26 cellular contexts compared by ENCODE assay signal in genomic region chrX:17237146-17237545, GRCh38.
"Had no signal": no experiment of that assay in that cellular context is flagged by ENCODE, and none has a peak within 500 bp of the region (broad histone marks: within the 10 kb centered on the region; RNA-seq: fewer than 3 reads in every experiment).

No MANE protein-coding gene starts in this region.

- H3K79me2 ChIP-seq: hepatocyte had no signal

- H3K27ac ChIP-seq: heart right ventricle, hepatocyte, left ventricle myocardium inferior, ovary, skin epidermis, stomach, suprapubic skin, thoracic aorta, tibial artery, uterus had no signal

- H3K4me1 Mint-ChIP-seq: mesothelial cell of epicardium; naive thymus-derived CD4-positive, alpha-beta T cell; stimulated activated naive B cell treated with anti-CD40 and anti-IgM and Interleukin-4, amounts not matched to agents 10 μg/mL and 1 μg/mL and 100 μg/mL, for 72 hours had no signal

- H3K27me3 ChIP-seq: hepatocyte, ovary, stomach, suprapubic skin, tibial artery, uterus had no signal

- H3K4me3 Mint-ChIP-seq: mesothelial cell of epicardium; naive thymus-derived CD4-positive, alpha-beta T cell; natural killer cell treated with Interleukin-12 subunit alpha and Interleukin-12 subunit beta and Interleukin-15 and Interleukin-18, amount 100 ng/mL, for 72 hours; stimulated activated naive B cell treated with anti-CD40 and anti-IgM and Interleukin-4, amounts not matched to agents 10 μg/mL and 1 μg/mL and 100 μg/mL, for 72 hours; type B pancreatic cell had no signal

- H3K4me2 ChIP-seq: hepatocyte had no signal

- DNase-seq: heart right ventricle; kidney; left ventricle myocardium inferior; naive thymus-derived CD4-positive, alpha-beta T cell; ovary; retina; right cardiac atrium; stimulated activated CD4-positive, alpha-beta T cell treated with anti-CD3 and anti-CD28 coated beads, Interleukin-12 subunit alpha, Interleukin-12 subunit beta, amount 100 ng/mL, for 4 hours; stimulated activated CD4-positive, alpha-beta T cell treated with anti-CD3 and anti-CD28 coated beads, Interleukin-15, amount 100 ng/mL, for 24 hours; stimulated activated CD4-positive, alpha-beta T cell treated with anti-CD3 and anti-CD28 coated beads, Interleukin-2, amount 100 ng/mL, for 24 hours; stimulated activated CD4-positive, alpha-beta T cell treated with anti-CD3 and anti-CD28 coated beads, Interleukin-4, amount 100 ng/mL, for 1 hour; stimulated activated naive B cell treated with anti-CD40 and anti-IgM and Interleukin-4, amounts not matched to agents 10 μg/mL and 1 μg/mL and 100 μg/mL, for 72 hours; stimulated activated naive CD8-positive, alpha-beta T cell treated with anti-CD3 and anti-CD28 coated beads, Interleukin-15, Interleukin-2, amounts not matched to agents 100 U/mL and 50 U/mL, for 24 hours; stomach; tibial artery; uterus had no signal

- H2AFZ ChIP-seq: hepatocyte had no signal

- H3K36me3 Mint-ChIP-seq: mesothelial cell of epicardium; naive thymus-derived CD4-positive, alpha-beta T cell; natural killer cell treated with Interleukin-12 subunit alpha and Interleukin-12 subunit beta and Interleukin-15 and Interleukin-18, amount 100 ng/mL, for 72 hours; stimulated activated naive B cell treated with anti-CD40 and anti-IgM and Interleukin-4, amounts not matched to agents 10 μg/mL and 1 μg/mL and 100 μg/mL, for 72 hours; type B pancreatic cell had no signal

- ATAC-seq: heart right ventricle; naive thymus-derived CD4-positive, alpha-beta T cell; natural killer cell treated with Interleukin-12 subunit alpha and Interleukin-12 subunit beta and Interleukin-15 and Interleukin-18, amount 100 ng/mL, for 72 hours; right cardiac atrium; sciatic nerve; stimulated activated naive B cell treated with anti-CD40 and anti-IgM and Interleukin-4, amounts not matched to agents 10 μg/mL and 1 μg/mL and 100 μg/mL, for 72 hours; stimulated activated naive CD8-positive, alpha-beta T cell treated with anti-CD3 and anti-CD28 coated beads, Interleukin-15, Interleukin-2, amounts not matched to agents 100 U/mL and 50 U/mL, for 24 hours had no signal

- FAIRE-seq: kidney had no signal

- H3K27ac Mint-ChIP-seq: mesothelial cell of epicardium; naive thymus-derived CD4-positive, alpha-beta T cell; natural killer cell treated with Interleukin-12 subunit alpha and Interleukin-12 subunit beta and Interleukin-15 and Interleukin-18, amount 100 ng/mL, for 72 hours; progenitor cell of endocrine pancreas; stimulated activated naive B cell treated with anti-CD40 and anti-IgM and Interleukin-4, amounts not matched to agents 10 μg/mL and 1 μg/mL and 100 μg/mL, for 72 hours; type B pancreatic cell had no signal

- H3K36me3 ChIP-seq: heart right ventricle, left ventricle myocardium inferior, ovary, stomach, suprapubic skin, thoracic aorta, tibial artery, uterus had no signal

- H3K4me3 ChIP-seq: heart right ventricle, hepatocyte, left ventricle myocardium inferior, lung, ovary, skin epidermis, stomach, suprapubic skin, thoracic aorta, tibial artery, uterus had no signal

- H3K27me3 Mint-ChIP-seq: stimulated activated naive B cell treated with anti-CD40 and anti-IgM and Interleukin-4, amounts not matched to agents 10 μg/mL and 1 μg/mL and 100 μg/mL, for 72 hours had no signal

- H3K9me3 ChIP-seq: heart right ventricle, left ventricle myocardium inferior, ovary, stomach, suprapubic skin, thoracic aorta, tibial artery, uterus had no signal

- H3K4me1 ChIP-seq: heart right ventricle, left ventricle myocardium inferior, stomach, suprapubic skin, tibial artery, uterus had no signal

- H3K9me3 Mint-ChIP-seq: natural killer cell treated with Interleukin-12 subunit alpha and Interleukin-12 subunit beta and Interleukin-15 and Interleukin-18, amount 100 ng/mL, for 72 hours; stimulated activated naive B cell treated with anti-CD40 and anti-IgM and Interleukin-4, amounts not matched to agents 10 μg/mL and 1 μg/mL and 100 μg/mL, for 72 hours; type B pancreatic cell had no signal
